10 cellular contexts compared by ENCODE assay signal in the genomic region with DNA sequence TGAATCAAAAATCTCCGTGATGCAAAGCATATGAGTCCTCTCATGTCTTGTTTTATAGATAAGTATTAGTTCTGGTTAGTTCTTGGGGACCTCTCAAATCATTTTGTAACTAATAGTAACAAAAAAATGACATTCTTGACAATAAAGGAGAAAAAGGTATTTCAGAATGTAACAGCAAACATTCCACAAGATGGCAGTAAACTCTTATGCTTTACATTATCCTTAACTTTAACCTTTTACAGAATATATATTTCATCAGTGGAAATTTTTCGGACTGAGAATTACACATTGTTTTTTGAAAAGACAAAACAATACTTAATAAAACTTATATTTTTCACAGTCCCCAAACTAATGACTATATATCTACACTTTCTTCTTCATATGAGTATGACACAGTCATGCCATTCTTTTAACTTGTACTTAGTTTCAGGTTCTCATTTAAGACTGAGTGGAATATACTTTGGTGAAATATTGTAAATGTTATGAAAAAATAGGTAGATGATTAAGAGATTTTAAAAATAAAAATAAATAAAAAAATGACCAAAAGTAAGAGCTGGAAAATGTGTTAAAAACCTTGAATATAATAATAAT.
DNase-seq lines count a peak whose midpoint lies in the region; ATAC-seq and TF ChIP-seq lines count a peak whose summit lies in the region.
"Had no signal": no experiment of that assay in that cellular context is flagged by ENCODE, and none has a peak within 500 bp of the region (broad histone marks: within the 10 kb centered on the region; RNA-seq: fewer than 3 reads in every experiment).

No MANE protein-coding gene starts in this region.

- H3K27me3 ChIP-seq in psoas muscle (ENCODE audit: insufficient read depth in 3 of 3, low read length in 2 of 3): no peaks in the 10 kb centered on the region
- H3K27me3 ChIP-seq: BLaER1 had no signal

- no peaks in the 10 kb centered on the region for H3K9me3 ChIP-seq in psoas muscle
- H3K9me3 ChIP-seq: BLaER1 had no signal

- WGBS in psoas muscle, 3 donors: 34 to 41% (median 37%) methylated on average over 2 of the region's 2 CpGs

- intact Hi-C loops in psoas muscle (cut with DNase I): no loop called here

- ATAC-seq in psoas muscle: no peak
- ATAC-seq: naive thymus-derived CD8-positive, alpha-beta T cell had no signal

- H3K4me1 ChIP-seq in psoas muscle: no peaks in the 10 kb centered on the region
- H3K4me1 ChIP-seq: BLaER1 had no signal

- no peak overlapping the region for H3K27ac ChIP-seq in psoas muscle
- H3K27ac ChIP-seq: BLaER1 had no signal

- no peaks in the 10 kb centered on the region for H3K36me3 ChIP-seq in psoas muscle (ENCODE audit: insufficient read depth in 1 of 2, low read depth in 1 of 2)
- H3K36me3 ChIP-seq: BLaER1 had no signal

- H3K4me3 ChIP-seq in psoas muscle: no peak overlapping the region
- H3K4me3 ChIP-seq: BLaER1 had no signal

- TF ChIP-seq CTCF in psoas muscle (IDR thresholded peaks at IDR 0.05): peak; percentile 19

- DNase-seq in NCI-H2081 (lab: John Stamatoyannopoulos, UW) (peak; percentile 4 to 39), NCI-H2081 treated with DMSO at 0.1 percent for 48 hours (lab: John Stamatoyannopoulos, UW) (no peak), NCI-H2227 (lab: John Stamatoyannopoulos, UW; ENCODE audit: unreplicated experiment) (peak; percentile 41), cerebellum (ENCODE audit: low spot score) (peak; percentile 3), psoas muscle (no peak), NOMO-1 treated with dmso at 0.1 percent for 144 hours (lab: John Stamatoyannopoulos, UW; ENCODE audit: unreplicated experiment) (no peak), hypothalamus (lab: John Stamatoyannopoulos, UW) (no peak)
- DNase-seq in central memory CD4-positive, alpha-beta T cell: no peak
- DNase-seq: naive thymus-derived CD8-positive, alpha-beta T cell had no signal

Comparison
In these comparisons a context has a peak if more than half of its experiments do, and no peak if none do; other contexts are left out.
1. DNase-seq: peak in NCI-H2081 (2 of 2), NCI-H2227 (single experiment) and cerebellum (single experiment); none in NCI-H2081 treated with DMSO at 0.1 percent for 48 hours (single experiment), psoas muscle (0 of 2), NOMO-1 treated with dmso at 0.1 percent for 144 hours (single experiment), hypothalamus (0 of 51) and central memory CD4-positive, alpha-beta T cell (single experiment).